ENCODE assay signal across 16 cellular contexts in the genomic region with DNA sequence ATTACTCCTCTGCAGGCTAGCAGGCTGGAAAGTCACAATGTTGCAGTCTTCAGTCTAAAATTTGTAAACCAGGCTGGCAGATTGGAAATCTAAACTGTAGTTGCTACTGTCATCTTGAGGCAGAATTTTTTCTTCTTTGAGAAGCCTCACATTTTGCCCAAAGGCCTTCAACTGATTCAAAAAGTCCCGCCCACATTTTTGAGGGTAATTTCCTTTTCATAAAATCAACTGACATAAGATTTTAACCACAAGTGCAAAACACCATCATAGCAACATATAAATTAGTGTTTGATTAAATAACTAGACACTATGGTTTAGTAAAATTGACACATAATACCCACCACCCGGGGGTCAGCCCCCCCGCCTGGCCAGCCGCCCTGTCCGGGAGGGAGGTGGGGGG.
"Had no signal": no experiment of that assay in that cellular context is flagged by ENCODE, and none has a peak within 500 bp of the region (broad histone marks: within the 10 kb centered on the region; RNA-seq: fewer than 3 reads in every experiment).

No MANE protein-coding gene starts in this region.

- H3K4me3 Mint-ChIP-seq: activated B cell treated with CpG ODN at 0.5 μM for 24 hours; activated CD4-positive, alpha-beta memory T cell treated with anti-CD3 and anti-CD28 coated beads for 36 hours; activated T-cell treated with anti-CD3 and anti-CD28 coated beads, Interleukin-2, amount 50 U/mL, for 24 hours had no signal

- H3K27me3 Mint-ChIP-seq: activated T-cell treated with anti-CD3 and anti-CD28 coated beads, Interleukin-2, amount 50 U/mL, for 24 hours had no signal

- H3K27me3 ChIP-seq: left lung had no signal

- H3K27ac ChIP-seq: coronary artery, gastrocnemius medialis, left lung had no signal

- H3K27ac Mint-ChIP-seq: activated B cell treated with CpG ODN at 0.5 μM for 24 hours; activated CD4-positive, alpha-beta memory T cell treated with anti-CD3 and anti-CD28 coated beads for 36 hours; activated T-cell treated with anti-CD3 and anti-CD28 coated beads, Interleukin-2, amount 50 U/mL, for 24 hours had no signal

- H3K9me3 ChIP-seq: gastrocnemius medialis had no signal

- H3K4me1 Mint-ChIP-seq: activated B cell treated with CpG ODN at 0.5 μM for 24 hours had no signal

- DNase-seq: activated B cell treated with CpG ODN at 0.5 μM for 24 hours; activated CD4-positive, alpha-beta memory T cell treated with anti-CD3 and anti-CD28 coated beads for 36 hours; activated CD4-positive, alpha-beta T cell treated with anti-CD3 and anti-CD28 coated beads for 4 hours; activated effector memory CD4-positive, alpha-beta T cell treated with Interleukin-2 at 50 U/mL for 16 hours; activated naive CD4-positive, alpha-beta T cell treated with anti-CD3 and anti-CD28 coated beads, Interleukin-2, amount 50 U/mL, for 16 hours; activated T-cell treated with anti-CD3 and anti-CD28 coated beads, Interleukin-2, amount 50 U/mL, for 24 hours; aorta; gastrocnemius medialis; head of caudate nucleus; kidney; left lung; occipital lobe; stimulated activated CD4-positive, alpha-beta T cell treated with anti-CD3 and anti-CD28 coated beads, Interleukin-12 subunit alpha, Interleukin-12 subunit beta, amount 100 ng/mL, for 4 hours; stimulated activated CD4-positive, alpha-beta T cell treated with anti-CD3 and anti-CD28 coated beads, Interleukin-1b, Interleukin-23, amount 100 ng/mL, for 48 hours; stimulated activated CD8-positive, alpha-beta memory T cell treated with anti-CD3 and anti-CD28 coated beads, Interleukin-4, amount 100 ng/mL, for 48 hours had no signal

- ATAC-seq: gastrocnemius medialis, left lung had no signal

- H3K4me1 ChIP-seq: gastrocnemius medialis, left lung had no signal

- H3K4me3 ChIP-seq: coronary artery, gastrocnemius medialis, left lung had no signal

- H3K36me3 ChIP-seq: gastrocnemius medialis, left lung had no signal
